1 cellular context compared by ENCODE assay signal in genomic region chr3:112646623-112647022, GRCh38.
TF ChIP-seq lines count a peak whose summit lies in the region.

No MANE protein-coding gene starts in this region.

TF ChIP-seq in IMR-90, 13 proteins besides CTCF, POLR2A, EP300 and RAD21:
- TF ChIP-seq NFE2L2 (IDR thresholded peaks at IDR 0.05; ENCODE audit: low read depth, low read length): no peak
- no peak for TF ChIP-seq MAFK (IDR thresholded peaks at IDR 0.05; ENCODE audit: low read depth, low read length)
- no peak for TF ChIP-seq BHLHE40 (IDR thresholded peaks at IDR 0.05; ENCODE audit: low read depth, low read length)
- no peak for TF ChIP-seq MXI1 (IDR thresholded peaks at IDR 0.05; ENCODE audit: borderline replicate concordance, low read depth, low read length)
- no peak for TF ChIP-seq FOS (IDR thresholded peaks at IDR 0.05; ENCODE audit: low read depth, low read length)
- TF ChIP-seq RCOR1 (IDR thresholded peaks at IDR 0.05; ENCODE audit: insufficient replicate concordance, low read length): no peak
TF ChIP-seq in IMR-90: peak in this region for 0.
